Comparison of ENCODE assay signal across 18 cellular contexts in genomic region chr6:110456694-110457093, GRCh38. TPM values are rescaled to one million over a fixed set of nuclear protein-coding genes. Genes with fewer than 3 reads are reported as not detected.
DNase-seq lines count a peak whose midpoint lies in the region; ATAC-seq and TF ChIP-seq lines count a peak whose summit lies in the region.
"Had no signal": no experiment of that assay in that cellular context is flagged by ENCODE, and none has a peak within 500 bp of the region (broad histone marks: within the 10 kb centered on the region; RNA-seq: fewer than 3 reads in every experiment).

No MANE protein-coding gene starts in this region.

- H3K27ac ChIP-seq in breast epithelium: no peak overlapping the region
- no peak overlapping the region for H3K27ac ChIP-seq in foreskin keratinocyte
- H3K27ac ChIP-seq: HL-60 had no signal

- ATAC-seq in foreskin keratinocyte: peak; percentile 67
- no peak for ATAC-seq in GM18868 (IDR thresholded peaks at IDR 0.05; ENCODE audit: unreplicated experiment)

- TF ChIP-seq POLR2A in breast epithelium (IDR thresholded peaks at IDR 0.05): no peak

- H3K27ac Mint-ChIP-seq in MCF 10A (ENCODE audit: low read depth, unreplicated experiment): no peak overlapping the region
- H3K27ac Mint-ChIP-seq: CD4-positive, alpha-beta T cell; HFFc6 had no signal

- peaks cover 2 to 11% of the 10 kb centered on the region in 2 donors for H3K9me3 ChIP-seq in breast epithelium

- POLR2A ChIA-PET in MCF 10A (lab: Yijun Ruan, JAX): interaction anchor here (1.1 kb wide), 1 partner anchor 357 kb away, joined by 3 read pairs; no protein-coding TSS in a partner anchor

- no TSS peak for BruUV-seq in MCF 10A (replicated peaks; lab: Mats Ljungman, UMichigan)

- CTCF ChIA-PET in MCF 10A (lab: Yijun Ruan, JAX): interaction anchor here (0.7 to 1.7 kb wide), 3 partner anchors 9 to 768 kb away, joined by 3 to 6 read pairs (median 5); no protein-coding TSS in a partner anchor

- no peaks in the 10 kb centered on the region for H3K27me3 Mint-ChIP-seq in MCF 10A (ENCODE audit: insufficient read depth, unreplicated experiment)

- H3K9me3 Mint-ChIP-seq in MCF 10A (ENCODE audit: unreplicated experiment): no peaks in the 10 kb centered on the region

- intact Hi-C loops in MCF 10A (cut with micrococcal nuclease) (loop anchor here (2.0 kb wide), 1 partner anchor 492 kb away; no protein-coding TSS in a partner anchor), breast epithelium (cut with DNase I; ENCODE audit: low total_unique reads) (no loop called here)

- H3K27me3 ChIP-seq in breast epithelium (no peaks in the 10 kb centered on the region), foreskin keratinocyte (peaks cover 10% of the 10 kb centered on the region)

- H3K4me1 ChIP-seq in breast epithelium: no peaks in the 10 kb centered on the region
- no peaks in the 10 kb centered on the region for H3K4me1 ChIP-seq in foreskin keratinocyte

- H3K4me3 Mint-ChIP-seq in MCF 10A (ENCODE audit: unreplicated experiment): no peak overlapping the region
- H3K4me3 Mint-ChIP-seq: CD4-positive, alpha-beta T cell; HFFc6 had no signal

- no peaks in the 10 kb centered on the region for H3K36me3 ChIP-seq in breast epithelium

- H3K4me1 Mint-ChIP-seq in MCF 10A (ENCODE audit: insufficient read depth, unreplicated experiment): peaks cover 10% of the 10 kb centered on the region

- no peak for TF ChIP-seq CTCF in MCF 10A (IDR thresholded peaks at IDR 0.05; ENCODE audit: unreplicated experiment)
- no peak for TF ChIP-seq CTCF in breast epithelium (IDR thresholded peaks at IDR 0.05)
- TF ChIP-seq CTCF in foreskin keratinocyte (conservative IDR thresholded peaks at IDR 0.05): no peak

- no peaks in the 10 kb centered on the region for H3K36me3 Mint-ChIP-seq in MCF 10A (ENCODE audit: insufficient read depth, unreplicated experiment)

- DNase-seq in MCF 10A (ENCODE audit: unreplicated experiment) (peak; percentile 35), breast epithelium (ENCODE audit: low spot score in 2 of 2) (no peak), RPMI7951 (ENCODE audit: low read depth) (peak; percentile 68), foreskin keratinocyte (peak in 1 of 2 donors; percentile 48), T-helper 1 cell (no peak), NCI-H345 treated with DMSO at 0.1 percent for 48 hours (lab: John Stamatoyannopoulos, UW; ENCODE audit: unreplicated experiment) (no peak)
- DNase-seq: ACHN; C1 segment of cervical spinal cord; Calu3; CD4-positive, alpha-beta T cell; DMS 273 treated with DMSO at 0.1 percent for 48 hours; HCEC 1CT; HFFc6 had no signal

- no peak overlapping the region for H3K4me3 ChIP-seq in breast epithelium

RNA-seq across cellular contexts. Expression of gene SLC22A16, which starts 19.7 kb away (rescaled TPM):
- total RNA-seq in MCF 10A (2022): not detected in 2 replicates
- total RNA-seq in breast epithelium: 1 to 10 TPM in 1 of 3 donors, under 1 TPM in 2; 0.15 to 2.9 (median 0.33) TPM
- not detected in 2 replicates for total RNA-seq in RPMI7951 (2014; rRNA removed; shearing (Covaris generic))
- not detected in 2 replicates for total RNA-seq in foreskin keratinocyte
- 0.09 TPM in 1 of 2 replicates, not detected in the other for polyA plus RNA-seq in foreskin keratinocyte
- total RNA-seq: A172; Calu3; CD4-positive, alpha-beta T cell; Daoy; H4; HFFc6 had no signal

RNA-seq across cellular contexts. Expression of gene DDO, which starts 41.3 kb away (rescaled TPM):
- total RNA-seq in MCF 10A (2022) (not detected in 2 replicates), breast epithelium (1 to 10 TPM; 1.6 to 4.7 (median 2.0) TPM), foreskin keratinocyte (0.07 TPM in 1 of 2 replicates, not detected in the other)
- 5.5 and 6.0 TPM in 2 replicates for total RNA-seq in RPMI7951 (2014; rRNA removed; shearing (Covaris generic))
- not detected in 2 replicates for polyA plus RNA-seq in foreskin keratinocyte
- total RNA-seq: CD4-positive, alpha-beta T cell had no signal

Comparison
In these comparisons a context has a peak if more than half of its experiments do, and no peak if none do; other contexts are left out.
1. DNase-seq: peak in MCF 10A (single experiment) and RPMI7951 (single experiment); none in breast epithelium (0 of 2), T-helper 1 cell (0 of 5) and NCI-H345 treated with DMSO at 0.1 percent for 48 hours (single experiment).